In genomic region chr7:151592868-151593486, GRCh38 we compare ENCODE assay signal across 13 cellular contexts.
DNase-seq lines count a peak whose midpoint lies in the region; ATAC-seq, FAIRE-seq and TF ChIP-seq lines count a peak whose summit lies in the region.
"Had no signal": no experiment of that assay in that cellular context is flagged by ENCODE, and none has a peak within 500 bp of the region (broad histone marks: within the 10 kb centered on the region; RNA-seq: fewer than 3 reads in every experiment).

No MANE protein-coding gene starts in this region.

- no peak for TF ChIP-seq POLR2A in A549 (IDR thresholded peaks at IDR 0.05; ENCODE audit: low read length)

- H3K4me1 ChIP-seq in A549, result peaks cover 28% of the 10 kb centered on the region
- peaks cover 0 to 29% of the 10 kb centered on the region in 2 donors for H3K4me1 ChIP-seq in right atrium auricular region
- H3K4me1 ChIP-seq: gastrocnemius medialis had no signal

- TF ChIP-seq RAD21 in A549 (conservative IDR thresholded peaks at IDR 0.05 in 1 of 2, IDR thresholded peaks at IDR 0.05 in 1 of 2), result no peak

- H3K4me3 ChIP-seq in A549 (no peak overlapping the region), brain microvascular endothelial cell (ENCODE audit: low read depth, low read length) (no peak overlapping the region), kidney epithelial cell (ENCODE audit: low read depth, low read length) (no peak overlapping the region), right atrium auricular region (no peak overlapping the region)
- H3K4me3 ChIP-seq: BLaER1 treated with 17β-estradiol and CSF1 and Interleukin-3, amounts not matched to agents 10 nM and 100 nM; gastrocnemius medialis had no signal

- H3K27ac Mint-ChIP-seq in type B pancreatic cell, result no peak overlapping the region

- no peak overlapping the region for H3K4me3 Mint-ChIP-seq in type B pancreatic cell

- DNase-seq in A549 (ENCODE audit: low read depth in 1 of 2, low spot score in 1 of 2), result peak; percentile 50 to 65
- peak; percentile 44 for DNase-seq in HK-2 (ENCODE audit: unreplicated experiment)
- DNase-seq in brain microvascular endothelial cell, result peak; percentile 85
- DNase-seq in kidney epithelial cell (ENCODE audit: low read depth), result peak; percentile 96
- no peak for DNase-seq in activated naive CD4-positive, alpha-beta T cell (lab: John Stamatoyannopoulos, UW)
- no peak for DNase-seq in type B pancreatic cell (ENCODE audit: extremely low spot score, unreplicated experiment)
- no peak for DNase-seq in right atrium auricular region (ENCODE audit: low spot score)
- DNase-seq: anterior cingulate cortex; gastrocnemius medialis; NCI-H1417; NK-92 treated with Interleukin-12 subunit alpha and Interleukin-12 subunit beta, amount 100 ng/mL, for 24 hours had no signal

- no peaks in the 10 kb centered on the region for H3K9me3 ChIP-seq in A549
- no peaks in the 10 kb centered on the region for H3K9me3 ChIP-seq in right atrium auricular region
- H3K9me3 ChIP-seq: BLaER1 treated with 17β-estradiol and CSF1 and Interleukin-3, amounts not matched to agents 10 nM and 100 nM; gastrocnemius medialis had no signal

- POLR2A ChIA-PET in A549 (lab: Yijun Ruan, JAX), result no interaction called here

- CTCF ChIA-PET in A549 (lab: Yijun Ruan, JAX), result interaction anchor here (0.8 to 2.2 kb wide), 6 partner anchors 18 to 166 kb away, joined by 3 to 8 read pairs (median 5); no protein-coding TSS in a partner anchor

- in situ Hi-C loops in brain microvascular endothelial cell (cut with HindIII; ENCODE audit: low pct_ligation_motif_present, low sequenced_read_pairs), result no loop called here

- H3K4me2 ChIP-seq in A549, result peak overlapping the region; percentile 25; the same call in 2 of the 3 replicates
- H3K4me2 ChIP-seq: BLaER1 treated with 17β-estradiol and CSF1 and Interleukin-3, amounts not matched to agents 10 nM and 100 nM had no signal

- no peak for FAIRE-seq in A549 (lab: Jason Lieb, UNC)

- TF ChIP-seq CTCF in A549 (IDR thresholded peaks at IDR 0.05) (no peak), brain microvascular endothelial cell (IDR thresholded peaks at IDR 0.05; ENCODE audit: low read depth, low read length, missing control alignments) (no peak), kidney epithelial cell (IDR thresholded peaks at IDR 0.05; ENCODE audit: insufficient read depth, low read length, poor library complexity, severe bottlenecking) (no peak), type B pancreatic cell (conservative IDR thresholded peaks at IDR 0.05) (no peak), right atrium auricular region (IDR thresholded peaks at IDR 0.05) (no peak)

- H3K27me3 Mint-ChIP-seq in type B pancreatic cell, result no peaks in the 10 kb centered on the region

- H3K36me3 ChIP-seq in brain microvascular endothelial cell (replicated peaks) (peaks cover 14% of the 10 kb centered on the region), kidney epithelial cell (ENCODE audit: control insufficient read depth, insufficient read depth, low read length) (no peaks in the 10 kb centered on the region), right atrium auricular region (peaks cover 22% of the 10 kb centered on the region)
- H3K36me3 ChIP-seq: gastrocnemius medialis had no signal

- no peaks in the 10 kb centered on the region for H3K4me1 Mint-ChIP-seq in type B pancreatic cell (ENCODE audit: unreplicated experiment)

- H3K36me3 Mint-ChIP-seq in type B pancreatic cell, result peaks cover 4% of the 10 kb centered on the region

- TF ChIP-seq EP300 in A549 (IDR thresholded peaks at IDR 0.05), result no peak

- ATAC-seq in A549 (peak; percentile 73 to 75), HG02798 (IDR thresholded peaks at IDR 0.05; ENCODE audit: poor library complexity, unreplicated experiment) (no peak)

- H3K27ac ChIP-seq in A549 (peak overlapping the region in 1 of 2 experiments; percentile 57; a peak in 2 of 6 replicates), brain microvascular endothelial cell (peak overlapping the region; percentile 75), right atrium auricular region (no peak overlapping the region)
- H3K27ac ChIP-seq: BLaER1 treated with 17β-estradiol and CSF1 and Interleukin-3, amounts not matched to agents 10 nM and 100 nM; gastrocnemius medialis had no signal

- no peaks in the 10 kb centered on the region for H3K9me3 Mint-ChIP-seq in type B pancreatic cell

- WGBS in A549 (ENCODE audit: missing lambda C conversion rate), result 74% methylated on average over 12 of the region's 12 CpGs

- H3K27me3 ChIP-seq in brain microvascular endothelial cell (replicated peaks) (no peaks in the 10 kb centered on the region), kidney epithelial cell (ENCODE audit: control insufficient read depth, insufficient read depth, low read length) (no peaks in the 10 kb centered on the region), right atrium auricular region (no peaks in the 10 kb centered on the region)
- H3K27me3 ChIP-seq: BLaER1 treated with 17β-estradiol and CSF1 and Interleukin-3, amounts not matched to agents 10 nM and 100 nM; gastrocnemius medialis had no signal

TF ChIP-seq in A549, 52 proteins besides CTCF, POLR2A, EP300 and RAD21:
- TF ChIP-seq EHMT2 (IDR thresholded peaks at IDR 0.05; ENCODE audit: low read depth) (no peak), REST (IDR thresholded peaks at IDR 0.05) (no peak), SREBF2 (IDR thresholded peaks at IDR 0.05) (no peak), FOSL2 (IDR thresholded peaks at IDR 0.05) (peak; percentile 42; the same call in 1 of the 2 replicates), FOSL2 (CRISPR knock-in tag; IDR thresholded peaks at IDR 0.05) (peak; percentile 71), ELK1 (IDR thresholded peaks at IDR 0.05; ENCODE audit: low read depth, low read length) (no peak), SMC3 (IDR thresholded peaks at IDR 0.05) (no peak), CHD4 (IDR thresholded peaks at IDR 0.05; ENCODE audit: borderline replicate concordance) (no peak), TFCP2L1 (CRISPR knock-in tag; IDR thresholded peaks at IDR 0.05) (no peak), ESRRA (IDR thresholded peaks at IDR 0.05; ENCODE audit: borderline replicate concordance, low read length) (no peak), RFX5 (IDR thresholded peaks at IDR 0.05) (no peak), JUNB (IDR thresholded peaks at IDR 0.05) (peak; percentile 30; the same call in 1 of the 2 replicates), GATA3 (IDR thresholded peaks at IDR 0.05; ENCODE audit: borderline replicate concordance) (peak; percentile 34; the same call in 1 of the 2 replicates)

Comparison
In these comparisons a context has a peak if more than half of its experiments do, and no peak if none do; other contexts are left out.
1. DNase-seq: peak in A549 (2 of 2), HK-2 (single experiment), brain microvascular endothelial cell (single experiment) and kidney epithelial cell (single experiment); none in activated naive CD4-positive, alpha-beta T cell (0 of 4), type B pancreatic cell (single experiment) and right atrium auricular region (single experiment).